ENCODE assay signal across 10 cellular contexts in genomic region chr17:42530952-42531454, GRCh38. TPM values are rescaled to one million over a fixed set of nuclear protein-coding genes. Genes with fewer than 3 reads are reported as not detected.
DNase-seq lines count a peak whose midpoint lies in the region; ATAC-seq and TF ChIP-seq lines count a peak whose summit lies in the region.
"Had no signal": no experiment of that assay in that cellular context is flagged by ENCODE, and none has a peak within 500 bp of the region (broad histone marks: within the 10 kb centered on the region; RNA-seq: fewer than 3 reads in every experiment).

No MANE protein-coding gene starts in this region.

- TF ChIP-seq RAD21 in liver (IDR thresholded peaks at IDR 0.05): peak; percentile 7 to 16

- no peaks in the 10 kb centered on the region for H3K36me3 Mint-ChIP-seq in activated naive CD4-positive, alpha-beta T cell treated with anti-CD3 and anti-CD28 coated beads, Interleukin-2, amount 50 U/mL, for 24 hours
- H3K36me3 Mint-ChIP-seq in activated naive CD4-positive, alpha-beta T cell treated with anti-CD3 and anti-CD28 coated beads, Interleukin-2, amount 50 U/mL, for 72 hours: peaks cover 0 to 5% of the 10 kb centered on the region in 2 donors
- H3K36me3 Mint-ChIP-seq in type B pancreatic cell (no peaks in the 10 kb centered on the region), glutamatergic neuron (ENCODE audit: unreplicated experiment) (no peaks in the 10 kb centered on the region)

- H3K9ac ChIP-seq in SU-DHL-6 (ENCODE audit: low read length) (peak overlapping the region; percentile 43), liver (ENCODE audit: low read depth in 1 of 2, low read length in 2 of 2) (no peak overlapping the region)
- H3K9ac ChIP-seq: KMS-11 had no signal

- H3K27ac ChIP-seq in SU-DHL-6 (ENCODE audit: low read depth, low read length) (peak overlapping the region; percentile 82), liver (ENCODE audit: low read depth in 1 of 2, low read length in 2 of 2) (peak overlapping the region; percentile 80 to 89)
- H3K27ac ChIP-seq: KMS-11 had no signal

- no peaks in the 10 kb centered on the region for H3K9me3 Mint-ChIP-seq in activated naive CD4-positive, alpha-beta T cell treated with anti-CD3 and anti-CD28 coated beads, Interleukin-2, amount 50 U/mL, for 24 hours
- no peaks in the 10 kb centered on the region for H3K9me3 Mint-ChIP-seq in activated naive CD4-positive, alpha-beta T cell treated with anti-CD3 and anti-CD28 coated beads, Interleukin-2, amount 50 U/mL, for 72 hours
- no peaks in the 10 kb centered on the region for H3K9me3 Mint-ChIP-seq in type B pancreatic cell
- H3K9me3 Mint-ChIP-seq in glutamatergic neuron (ENCODE audit: unreplicated experiment): peaks cover 5% of the 10 kb centered on the region

- H3K4me1 ChIP-seq in liver (ENCODE audit: control insufficient read depth in 4 of 4, insufficient read depth in 4 of 4, low read length in 3 of 4): peaks cover 23 to 56% (median 42%) of the 10 kb centered on the region in 4 donors

- ATAC-seq in activated naive CD4-positive, alpha-beta T cell treated with anti-CD3 and anti-CD28 coated beads, Interleukin-2, amount 50 U/mL, for 72 hours: no peak

- H3K9me3 ChIP-seq in SU-DHL-6 (ENCODE audit: insufficient read depth, low read length) (no peaks in the 10 kb centered on the region), liver (ENCODE audit: control insufficient read depth in 4 of 4, low read length in 3 of 4) (no peaks in the 10 kb centered on the region)

- H3K36me3 ChIP-seq in SU-DHL-6 (ENCODE audit: low read length) (no peaks in the 10 kb centered on the region), liver (ENCODE audit: control insufficient read depth in 4 of 4, insufficient read depth in 3 of 4, low read depth in 1 of 4, low read length in 3 of 4) (no peaks in the 10 kb centered on the region)

- peak overlapping the region; percentile 48 for H3K4me2 ChIP-seq in SU-DHL-6 (ENCODE audit: low read depth, low read length, poor library complexity, severe bottlenecking)

- 62% methylated on average over 2 of the region's 2 CpGs for WGBS in liver

- peak overlapping the region; percentile 52 for H3K4me3 Mint-ChIP-seq in activated naive CD4-positive, alpha-beta T cell treated with anti-CD3 and anti-CD28 coated beads, Interleukin-2, amount 50 U/mL, for 24 hours
- H3K4me3 Mint-ChIP-seq in type B pancreatic cell (peak overlapping the region; percentile 88), glutamatergic neuron (ENCODE audit: unreplicated experiment) (no peak overlapping the region)

- H3K27me3 Mint-ChIP-seq in activated naive CD4-positive, alpha-beta T cell treated with anti-CD3 and anti-CD28 coated beads, Interleukin-2, amount 50 U/mL, for 24 hours: no peaks in the 10 kb centered on the region
- H3K27me3 Mint-ChIP-seq in type B pancreatic cell (no peaks in the 10 kb centered on the region), glutamatergic neuron (ENCODE audit: unreplicated experiment) (no peaks in the 10 kb centered on the region)

- peak overlapping the region; percentile 92 for H2AFZ ChIP-seq in SU-DHL-6 (ENCODE audit: low read depth, low read length, severe bottlenecking)

- H3K4me3 ChIP-seq in SU-DHL-6 (ENCODE audit: insufficient read depth, low read length, poor library complexity, severe bottlenecking) (no peak overlapping the region), liver (ENCODE audit: low read depth in 1 of 3, low read length in 3 of 3) (no peak overlapping the region)

- H3K4me1 Mint-ChIP-seq in activated naive CD4-positive, alpha-beta T cell treated with anti-CD3 and anti-CD28 coated beads, Interleukin-2, amount 50 U/mL, for 24 hours: peaks cover 49% of the 10 kb centered on the region
- H3K4me1 Mint-ChIP-seq in type B pancreatic cell (ENCODE audit: unreplicated experiment) (peaks cover 23% of the 10 kb centered on the region), glutamatergic neuron (ENCODE audit: low read depth, unreplicated experiment) (peaks cover 18% of the 10 kb centered on the region)

- TF ChIP-seq CTCF in SU-DHL-6 (IDR thresholded peaks at IDR 0.05; ENCODE audit: insufficient read depth, low read length, poor library complexity, severe bottlenecking) (no peak), liver (IDR thresholded peaks at IDR 0.05; ENCODE audit: low read depth, low read length, missing input control) (no peak), type B pancreatic cell (conservative IDR thresholded peaks at IDR 0.05) (no peak), glutamatergic neuron (IDR thresholded peaks at IDR 0.05; ENCODE audit: partially characterized antibody, unreplicated experiment) (no peak)

- no peak overlapping the region for H3K27ac Mint-ChIP-seq in activated naive CD4-positive, alpha-beta T cell treated with anti-CD3 and anti-CD28 coated beads, Interleukin-2, amount 50 U/mL, for 24 hours
- peak overlapping the region in 1 of 2 donors; percentile 29 for H3K27ac Mint-ChIP-seq in activated naive CD4-positive, alpha-beta T cell treated with anti-CD3 and anti-CD28 coated beads, Interleukin-2, amount 50 U/mL, for 72 hours
- H3K27ac Mint-ChIP-seq in type B pancreatic cell: peak overlapping the region; percentile 93
- H3K27ac Mint-ChIP-seq in glutamatergic neuron (ENCODE audit: unreplicated experiment): no peak overlapping the region

- H3K79me2 ChIP-seq in SU-DHL-6 (ENCODE audit: insufficient read depth, low read length): no peaks in the 10 kb centered on the region

- H3K27me3 ChIP-seq in SU-DHL-6 (ENCODE audit: low read length) (no peaks in the 10 kb centered on the region), liver (ENCODE audit: control insufficient read depth in 4 of 4, insufficient read depth in 4 of 4, low read length in 3 of 4) (no peaks in the 10 kb centered on the region)

- H3F3A ChIP-seq in SU-DHL-6 (ENCODE audit: insufficient read depth): peaks cover 37% of the 10 kb centered on the region

- H3K9me2 ChIP-seq in SU-DHL-6 (replicated peaks; ENCODE audit: insufficient read depth, low read length): no peaks in the 10 kb centered on the region

- no peaks in the 10 kb centered on the region for H4K20me1 ChIP-seq in SU-DHL-6 (ENCODE audit: low read depth, low read length)

- DNase-seq in activated naive CD4-positive, alpha-beta T cell treated with anti-CD3 and anti-CD28 coated beads, Interleukin-2, amount 50 U/mL, for 72 hours (ENCODE audit: low spot score in 2 of 2): no peak
- DNase-seq in type B pancreatic cell (ENCODE audit: extremely low spot score, unreplicated experiment) (no peak), epidermal melanocyte (ENCODE audit: insufficient read length, low spot score) (no peak), glutamatergic neuron (no peak), hypothalamus (lab: John Stamatoyannopoulos, UW) (no peak)
- DNase-seq: activated naive CD4-positive, alpha-beta T cell treated with anti-CD3 and anti-CD28 coated beads, Interleukin-2, amount 50 U/mL, for 16 hours had no signal

TF ChIP-seq in liver, 16 proteins besides CTCF, POLR2A, EP300 and RAD21 (continues in another document):
- peak; percentile 73 for TF ChIP-seq SP1 (IDR thresholded peaks at IDR 0.05)
- TF ChIP-seq RXRA (IDR thresholded peaks at IDR 0.05): peak; percentile 76 to 86
- TF ChIP-seq HNF4G (IDR thresholded peaks at IDR 0.05): peak; percentile 24
- no peak for TF ChIP-seq EGR1 (IDR thresholded peaks at IDR 0.05; ENCODE audit: low read depth in 2 of 2)
- TF ChIP-seq ATF3 (IDR thresholded peaks at IDR 0.05): no peak
- TF ChIP-seq NR2F2 (IDR thresholded peaks at IDR 0.05): no peak
- no peak for TF ChIP-seq TAF1 (conservative IDR thresholded peaks at IDR 0.05)
- TF ChIP-seq GABPA (IDR thresholded peaks at IDR 0.05 in 1 of 2, conservative IDR thresholded peaks at IDR 0.05 in 1 of 2): no peak

RNA-seq across cellular contexts. Expression of gene NAGLU, which starts 5.0 kb away (rescaled TPM):
- 10 to 100 TPM; 13.1 to 16.9 TPM for total RNA-seq in activated naive CD4-positive, alpha-beta T cell treated with anti-CD3 and anti-CD28 coated beads, Interleukin-2, amount 50 U/mL, for 72 hours
- total RNA-seq in liver (10 to 100 TPM; 20.5 to 37.4 TPM), type B pancreatic cell (ENCODE audit: low replicate concordance) (24.0 and 26.5 TPM in 2 replicates), glutamatergic neuron (ENCODE audit: unreplicated experiment) (42.8 TPM)
- 10 to 100 TPM; 15.5 to 41.2 TPM for polyA plus RNA-seq in liver

RNA-seq across cellular contexts. Expression of gene HSD17B1, which starts 21.7 kb away (rescaled TPM):
- 1 to 10 TPM in 1 of 2 donors, under 1 TPM in 1; 0.76 to 1.7 TPM for total RNA-seq in activated naive CD4-positive, alpha-beta T cell treated with anti-CD3 and anti-CD28 coated beads, Interleukin-2, amount 50 U/mL, for 72 hours
- total RNA-seq in liver (1 to 10 TPM in 1 of 2 donors, under 1 TPM in 1; 0.67 to 1.0 TPM), type B pancreatic cell (ENCODE audit: low replicate concordance) (2.2 and 2.7 TPM in 2 replicates), glutamatergic neuron (ENCODE audit: unreplicated experiment) (4.1 TPM)
- polyA plus RNA-seq in liver: 1 to 10 TPM; 1.0 to 1.8 TPM

RNA-seq across cellular contexts. Expression of gene COASY, which starts 30.9 kb away (rescaled TPM):
- 100 to 1,000 TPM in 1 of 2 donors, 10 to 100 TPM in 1; 86.4 to 124 TPM for total RNA-seq in activated naive CD4-positive, alpha-beta T cell treated with anti-CD3 and anti-CD28 coated beads, Interleukin-2, amount 50 U/mL, for 72 hours
- total RNA-seq in liver (10 to 100 TPM; 18.2 to 33.4 TPM), type B pancreatic cell (ENCODE audit: low replicate concordance) (78.0 and 80.8 TPM in 2 replicates), glutamatergic neuron (ENCODE audit: unreplicated experiment) (57.4 TPM)
- polyA plus RNA-seq in liver: 10 to 100 TPM; 70.0 to 78.1 TPM

RNA-seq across cellular contexts. Expression of gene MLX, which starts 35.9 kb away (rescaled TPM):
- total RNA-seq in activated naive CD4-positive, alpha-beta T cell treated with anti-CD3 and anti-CD28 coated beads, Interleukin-2, amount 50 U/mL, for 72 hours: 10 to 100 TPM; 44.3 to 60.5 TPM
- total RNA-seq in liver (10 to 100 TPM; 19.4 to 40.0 TPM), type B pancreatic cell (ENCODE audit: low replicate concordance) (31.3 and 32.3 TPM in 2 replicates), glutamatergic neuron (ENCODE audit: unreplicated experiment) (62.5 TPM)
- 10 to 100 TPM; 29.2 to 35.1 TPM for polyA plus RNA-seq in liver

RNA-seq across cellular contexts. Expression of gene PSMC3IP, which starts 46.5 kb away (rescaled TPM):
- total RNA-seq in activated naive CD4-positive, alpha-beta T cell treated with anti-CD3 and anti-CD28 coated beads, Interleukin-2, amount 50 U/mL, for 72 hours: 10 to 100 TPM; 24.7 to 52.5 TPM
- total RNA-seq in liver: 1 to 10 TPM; 1.3 to 3.0 TPM
- polyA plus RNA-seq in liver: under 1 TPM; 0.58 to 0.88 TPM
- 10.6 and 22.6 TPM in 2 replicates for total RNA-seq in type B pancreatic cell (ENCODE audit: low replicate concordance)
- 12.0 TPM for total RNA-seq in glutamatergic neuron (ENCODE audit: unreplicated experiment)
